ENCODE assay signal across 11 cellular contexts in genomic region chr5:127586811-127587210, GRCh38.
DNase-seq lines count a peak whose midpoint lies in the region; ATAC-seq and TF ChIP-seq lines count a peak whose summit lies in the region.
"Had no signal": no experiment of that assay in that cellular context is flagged by ENCODE, and none has a peak within 500 bp of the region (broad histone marks: within the 10 kb centered on the region; RNA-seq: fewer than 3 reads in every experiment).

No MANE protein-coding gene starts in this region.

- TF ChIP-seq EP300 in sigmoid colon (IDR thresholded peaks at IDR 0.05) = no peak

- no peaks in the 10 kb centered on the region for H3K9me3 Mint-ChIP-seq in activated T-cell treated with anti-CD3 and anti-CD28 coated beads, Interleukin-2, amount 50 U/mL, for 72 hours
- no peaks in the 10 kb centered on the region for H3K9me3 Mint-ChIP-seq in activated T-cell treated with anti-CD3 and anti-CD28 coated beads, Interleukin-2, amount 50 U/mL, for 24 hours
- no peaks in the 10 kb centered on the region for H3K9me3 Mint-ChIP-seq in stimulated activated naive B cell treated with anti-CD40 and anti-IgM and Interleukin-4, amounts not matched to agents 10 μg/mL and 1 μg/mL and 100 μg/mL, for 72 hours

- H3K36me3 Mint-ChIP-seq in activated T-cell treated with anti-CD3 and anti-CD28 coated beads, Interleukin-2, amount 50 U/mL, for 72 hours (ENCODE audit: insufficient read depth in 2 of 2) = no peaks in the 10 kb centered on the region
- H3K36me3 Mint-ChIP-seq in activated T-cell treated with anti-CD3 and anti-CD28 coated beads, Interleukin-2, amount 50 U/mL, for 24 hours (ENCODE audit: low read depth) = no peaks in the 10 kb centered on the region
- no peaks in the 10 kb centered on the region for H3K36me3 Mint-ChIP-seq in stimulated activated naive B cell treated with anti-CD40 and anti-IgM and Interleukin-4, amounts not matched to agents 10 μg/mL and 1 μg/mL and 100 μg/mL, for 72 hours
- H3K36me3 Mint-ChIP-seq: IgD-negative memory B cell had no signal

- no peaks in the 10 kb centered on the region for H3K9me3 ChIP-seq in sigmoid colon
- H3K9me3 ChIP-seq: mucosa of descending colon had no signal

- intact Hi-C loops in sigmoid colon (cut with DNase I) = no loop called here

- peaks cover 24% of the 10 kb centered on the region for H3K4me1 Mint-ChIP-seq in activated T-cell treated with anti-CD3 and anti-CD28 coated beads, Interleukin-2, amount 50 U/mL, for 72 hours (ENCODE audit: low read depth)
- peaks cover 7% of the 10 kb centered on the region for H3K4me1 Mint-ChIP-seq in activated T-cell treated with anti-CD3 and anti-CD28 coated beads, Interleukin-2, amount 50 U/mL, for 24 hours (ENCODE audit: low read depth)
- H3K4me1 Mint-ChIP-seq in stimulated activated naive B cell treated with anti-CD40 and anti-IgM and Interleukin-4, amounts not matched to agents 10 μg/mL and 1 μg/mL and 100 μg/mL, for 72 hours = peaks cover 0 to 5% of the 10 kb centered on the region in 2 donors

- H3K4me1 ChIP-seq in sigmoid colon = no peaks in the 10 kb centered on the region

- no peak for TF ChIP-seq CTCF in sigmoid colon (IDR thresholded peaks at IDR 0.05)

- H3K27ac Mint-ChIP-seq in activated T-cell treated with anti-CD3 and anti-CD28 coated beads, Interleukin-2, amount 50 U/mL, for 72 hours = no peak overlapping the region
- H3K27ac Mint-ChIP-seq in activated T-cell treated with anti-CD3 and anti-CD28 coated beads, Interleukin-2, amount 50 U/mL, for 24 hours = no peak overlapping the region
- H3K27ac Mint-ChIP-seq in stimulated activated naive B cell treated with anti-CD40 and anti-IgM and Interleukin-4, amounts not matched to agents 10 μg/mL and 1 μg/mL and 100 μg/mL, for 72 hours = no peak overlapping the region

- no peaks in the 10 kb centered on the region for H3K36me3 ChIP-seq in sigmoid colon

- no peak overlapping the region for H3K27ac ChIP-seq in sigmoid colon

- no peak overlapping the region for H3K4me3 ChIP-seq in sigmoid colon
- H3K4me3 ChIP-seq: mucosa of descending colon had no signal

- DNase-seq in activated T-cell treated with anti-CD3 and anti-CD28 coated beads, Interleukin-2, amount 50 U/mL, for 72 hours = no peak
- DNase-seq in activated T-cell treated with anti-CD3 and anti-CD28 coated beads, Interleukin-2, amount 50 U/mL, for 24 hours = no peak
- no peak for DNase-seq in stimulated activated naive B cell treated with anti-CD40 and anti-IgM and Interleukin-4, amounts not matched to agents 10 μg/mL and 1 μg/mL and 100 μg/mL, for 72 hours
- DNase-seq in sigmoid colon = no peak
- DNase-seq in COLO668 (lab: John Stamatoyannopoulos, UW; ENCODE audit: unreplicated experiment) = no peak
- DNase-seq in SHP77 treated with DMSO at 0.1 percent for 48 hours (lab: John Stamatoyannopoulos, UW) = no peak
- DNase-seq: DMS79 treated with DMSO at 0.1 percent for 48 hours, mucosa of descending colon had no signal

- no peaks in the 10 kb centered on the region for H3K27me3 ChIP-seq in sigmoid colon

- peak; percentile 58 to 68 for ATAC-seq in activated T-cell treated with anti-CD3 and anti-CD28 coated beads, Interleukin-2, amount 50 U/mL, for 72 hours (replicated peaks in 1 of 2)
- ATAC-seq in HG02588 (IDR thresholded peaks at IDR 0.05; ENCODE audit: unreplicated experiment) = peak; percentile 47
- peak; percentile 36 for ATAC-seq in HG03196 (IDR thresholded peaks at IDR 0.05; ENCODE audit: unreplicated experiment)
- peak; percentile 67 to 68 for ATAC-seq in stimulated activated naive B cell treated with anti-CD40 and anti-IgM and Interleukin-4, amounts not matched to agents 10 μg/mL and 1 μg/mL and 100 μg/mL, for 72 hours (replicated peaks)

- peaks cover 35% of the 10 kb centered on the region for H3K27me3 Mint-ChIP-seq in activated T-cell treated with anti-CD3 and anti-CD28 coated beads, Interleukin-2, amount 50 U/mL, for 72 hours (ENCODE audit: low read depth)
- H3K27me3 Mint-ChIP-seq in activated T-cell treated with anti-CD3 and anti-CD28 coated beads, Interleukin-2, amount 50 U/mL, for 24 hours = peaks cover 11% of the 10 kb centered on the region
- peaks cover 0 to 2% of the 10 kb centered on the region in 2 donors for H3K27me3 Mint-ChIP-seq in stimulated activated naive B cell treated with anti-CD40 and anti-IgM and Interleukin-4, amounts not matched to agents 10 μg/mL and 1 μg/mL and 100 μg/mL, for 72 hours

- TF ChIP-seq POLR2A in sigmoid colon (IDR thresholded peaks at IDR 0.05) = no peak

- no peak overlapping the region for H3K4me3 Mint-ChIP-seq in activated T-cell treated with anti-CD3 and anti-CD28 coated beads, Interleukin-2, amount 50 U/mL, for 72 hours
- H3K4me3 Mint-ChIP-seq in activated T-cell treated with anti-CD3 and anti-CD28 coated beads, Interleukin-2, amount 50 U/mL, for 24 hours = no peak overlapping the region
- H3K4me3 Mint-ChIP-seq in stimulated activated naive B cell treated with anti-CD40 and anti-IgM and Interleukin-4, amounts not matched to agents 10 μg/mL and 1 μg/mL and 100 μg/mL, for 72 hours = no peak overlapping the region
